In the genomic region with DNA sequence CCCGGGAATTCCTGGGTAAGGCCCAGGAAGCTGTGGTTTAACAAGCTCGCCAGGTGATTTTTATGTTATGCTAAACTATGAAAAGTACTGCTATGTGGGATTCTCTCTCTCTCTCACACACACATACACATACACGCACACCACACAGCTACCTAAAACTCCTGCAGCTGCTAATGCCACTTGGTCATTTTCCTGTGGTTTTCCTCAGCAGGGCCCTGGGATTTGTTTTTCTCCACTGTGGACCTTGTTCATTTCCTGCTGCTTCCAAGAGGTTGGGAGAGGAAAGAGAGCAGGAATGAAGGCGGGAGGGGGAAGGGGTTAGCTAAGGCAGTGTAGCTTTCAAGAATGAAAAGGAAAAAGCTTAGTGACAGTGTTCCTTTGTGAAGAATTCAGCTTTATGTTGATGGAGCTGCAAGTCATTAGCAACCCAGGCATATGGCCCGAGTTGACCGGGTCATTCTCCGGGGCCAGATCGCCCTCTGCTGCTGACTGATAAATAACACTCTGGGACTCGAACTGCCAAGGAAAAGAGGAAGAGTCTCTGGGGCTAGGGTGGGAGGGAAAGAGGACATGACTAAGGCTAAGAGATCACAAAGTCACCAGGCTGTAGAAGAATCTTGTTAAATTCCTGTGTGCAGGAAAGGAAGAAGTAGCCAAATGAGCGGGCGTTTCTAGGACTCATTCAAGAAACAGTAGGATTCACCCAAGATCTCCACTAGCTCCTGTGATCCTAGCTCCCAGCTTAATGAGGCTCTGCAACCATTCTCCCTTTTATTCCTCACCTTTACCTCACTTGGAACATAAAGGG, we compare ENCODE assay signal across 8 cellular contexts. TPM values are rescaled to one million over a fixed set of nuclear protein-coding genes. Genes with fewer than 3 reads are reported as not detected.
DNase-seq lines count a peak whose midpoint lies in the region; ATAC-seq and TF ChIP-seq lines count a peak whose summit lies in the region.

No MANE protein-coding gene starts in this region.

- peak overlapping the region in 1 of 2 donors; percentile 12 for H3K9ac ChIP-seq in colonic mucosa (ENCODE audit: low read depth in 2 of 2, low read length in 2 of 2)

- peak overlapping the region; percentile 62 for H3K27ac ChIP-seq in SJCRH30
- peak overlapping the region; percentile 70 for H3K27ac ChIP-seq in colonic mucosa

- peaks cover 8% of the 10 kb centered on the region; the same call in 1 of the 2 replicates for H3K4me1 ChIP-seq in SJCRH30
- peaks cover 5% of the 10 kb centered on the region for H3K4me1 ChIP-seq in colonic mucosa

- H3K27me3 ChIP-seq in SJCRH30 = no peaks in the 10 kb centered on the region; the same call in 1 of the 2 replicates
- no peaks in the 10 kb centered on the region for H3K27me3 ChIP-seq in colonic mucosa
- no peaks in the 10 kb centered on the region for H3K27me3 ChIP-seq in kidney epithelial cell (ENCODE audit: control insufficient read depth, insufficient read depth, low read length)

- TF ChIP-seq CTCF in colonic mucosa (IDR thresholded peaks at IDR 0.05) (peak; percentile 47), kidney epithelial cell (IDR thresholded peaks at IDR 0.05; ENCODE audit: insufficient read depth, low read length, poor library complexity, severe bottlenecking) (peak; percentile 57)

- peak; percentile 63 for DNase-seq in COLO829 (ENCODE audit: low spot score)
- peak; percentile 70 for DNase-seq in HuH-7 (ENCODE audit: low spot score)
- DNase-seq in SJCRH30 = peak; percentile 75 to 88
- DNase-seq in colonic mucosa = peak; percentile 83
- peak; percentile 54 for DNase-seq in kidney epithelial cell (ENCODE audit: low read depth)
- peak in 2 of 3 donors; percentile 5 to 14 for DNase-seq in stimulated activated CD4-positive, alpha-beta T cell treated with anti-CD3 and anti-CD28 coated beads, Interleukin-12 subunit alpha, Interleukin-12 subunit beta, amount 100 ng/mL, for 48 hours (ENCODE audit: low read depth in 2 of 3, low spot score in 1 of 3)
- DNase-seq in NCI-H187 (lab: John Stamatoyannopoulos, UW) = no peak

- H3K36me3 ChIP-seq in SJCRH30 (no peaks in the 10 kb centered on the region), colonic mucosa (no peaks in the 10 kb centered on the region), kidney epithelial cell (ENCODE audit: control insufficient read depth, insufficient read depth, low read length) (no peaks in the 10 kb centered on the region)

- H3K9me3 ChIP-seq in SJCRH30 (replicated peaks) (no peaks in the 10 kb centered on the region), colonic mucosa (no peaks in the 10 kb centered on the region)

- H3K4me3 ChIP-seq in SJCRH30 = peak overlapping the region; percentile 8
- H3K4me3 ChIP-seq in colonic mucosa = no peak overlapping the region
- no peak overlapping the region for H3K4me3 ChIP-seq in kidney epithelial cell (ENCODE audit: low read depth, low read length)

- intact Hi-C loops in colonic mucosa (cut with DNase I) = loop anchor here (2.0 to 10.0 kb wide), 3 partner anchors 88 to 230 kb away; partner anchors contain the start of gene SLC16A1

- ATAC-seq in GM19395 (IDR thresholded peaks at IDR 0.05; ENCODE audit: unreplicated experiment) = peak; percentile 70

RNA-seq across cellular contexts. Expression of gene LRIG2, which starts 30.5 kb away (rescaled TPM):
- 13.0 and 16.9 TPM in 2 replicates for total RNA-seq in SJCRH30 (2014; rRNA removed; shearing (Covaris generic))
- total RNA-seq in colonic mucosa (10 to 100 TPM; 12.1 to 13.8 TPM), kidney epithelial cell (7.7 and 8.3 TPM in 2 replicates)

Comparison
In these comparisons a context has a peak if more than half of its experiments do, and no peak if none do; other contexts are left out.
1. DNase-seq: peak in COLO829 (single experiment), HuH-7 (single experiment), SJCRH30 (2 of 2), colonic mucosa (single experiment), kidney epithelial cell (single experiment) and stimulated activated CD4-positive, alpha-beta T cell treated with anti-CD3 and anti-CD28 coated beads, Interleukin-12 subunit alpha, Interleukin-12 subunit beta, amount 100 ng/mL, for 48 hours (2 of 3); none in NCI-H187 (0 of 2).